9 cellular contexts compared by ENCODE assay signal in genomic region chr10:26621889-26622681, GRCh38.
DNase-seq lines count a peak whose midpoint lies in the region; TF ChIP-seq lines count a peak whose summit lies in the region.
"Had no signal": no experiment of that assay in that cellular context is flagged by ENCODE, and none has a peak within 500 bp of the region (broad histone marks: within the 10 kb centered on the region; RNA-seq: fewer than 3 reads in every experiment).

No MANE protein-coding gene starts in this region.

- no peak overlapping the region for H2BK12ac ChIP-seq in neuronal stem cell (ENCODE audit: low read length)

- TF ChIP-seq CTCF in GM13977 (IDR thresholded peaks at IDR 0.05; ENCODE audit: extremely low read depth, insufficient read depth, missing control alignments) (no peak), HL-60 (IDR thresholded peaks at IDR 0.05; ENCODE audit: insufficient read depth, low read length) (no peak), fibroblast of mammary gland (conservative IDR thresholded peaks at IDR 0.05; ENCODE audit: control insufficient read depth, insufficient read depth, low read depth, low read length) (no peak)

- peaks cover 9% of the 10 kb centered on the region for H3K4me1 Mint-ChIP-seq in activated CD4-positive, alpha-beta memory T cell treated with anti-CD3 and anti-CD28 coated beads, Interleukin-2, amount 10 ng/mL, durations not matched to agents 7 days and 5 days

- H3K4me3 ChIP-seq in HL-60 (replicated peaks; ENCODE audit: insufficient read depth, low read length) (peak overlapping the region; percentile 32), fibroblast of mammary gland (ENCODE audit: control insufficient read depth, low read depth, low read length) (peak overlapping the region; percentile 12), neuronal stem cell (ENCODE audit: low read length in 2 of 2) (peak overlapping the region in 1 of 2 donors; percentile 70)

- no peak overlapping the region for H2BK15ac ChIP-seq in neuronal stem cell (ENCODE audit: low read length)

- H3K9me3 ChIP-seq in neuronal stem cell (replicated peaks in 1 of 2; ENCODE audit: control insufficient read depth in 2 of 2, insufficient read depth in 1 of 2, low read depth in 1 of 2, low read length in 2 of 2) = no peaks in the 10 kb centered on the region

- no peak overlapping the region for H3K27ac Mint-ChIP-seq in activated CD4-positive, alpha-beta memory T cell treated with anti-CD3 and anti-CD28 coated beads, Interleukin-2, amount 10 ng/mL, durations not matched to agents 7 days and 5 days

- H3K27ac ChIP-seq in HL-60 (replicated peaks) (peak overlapping the region; percentile 79), neuronal stem cell (replicated peaks; ENCODE audit: low read length) (no peak overlapping the region)
- H3K27ac ChIP-seq: KMS-11 had no signal

- CTCF ChIA-PET in activated CD4-positive, alpha-beta memory T cell treated with anti-CD3 and anti-CD28 coated beads, Interleukin-2, amount 10 ng/mL, durations not matched to agents 7 days and 5 days (lab: Charles Lee) = no interaction called here

- peak overlapping the region; percentile 74 for H2AFZ ChIP-seq in neuronal stem cell (ENCODE audit: low read length)

- no peak overlapping the region for H3K4ac ChIP-seq in neuronal stem cell (ENCODE audit: low read length)

- no peaks in the 10 kb centered on the region for H3K36me3 ChIP-seq in neuronal stem cell (replicated peaks in 1 of 2; ENCODE audit: control insufficient read depth in 2 of 2, insufficient read depth in 2 of 2, low read length in 2 of 2)

- no peak overlapping the region for H3K23ac ChIP-seq in neuronal stem cell (ENCODE audit: low read depth, low read length, poor library complexity)

- peak overlapping the region; percentile 71 for H3K4me2 ChIP-seq in neuronal stem cell (ENCODE audit: insufficient read depth, low read length, poor library complexity, severe bottlenecking)
- H3K4me2 ChIP-seq: KMS-11 had no signal

- H2AK5ac ChIP-seq in neuronal stem cell (ENCODE audit: low read depth, low read length) = no peak overlapping the region

- no peak overlapping the region for H3K14ac ChIP-seq in neuronal stem cell (ENCODE audit: low read length)

- no peak overlapping the region for H2BK120ac ChIP-seq in neuronal stem cell (ENCODE audit: low read depth, low read length)

- peaks cover 0 to 2% of the 10 kb centered on the region in 2 donors for H3K4me1 ChIP-seq in neuronal stem cell (ENCODE audit: control insufficient read depth in 2 of 2, insufficient read depth in 1 of 2, low read depth in 1 of 2, low read length in 2 of 2)

- H3K27me3 ChIP-seq in HL-60 (ENCODE audit: insufficient read depth, poor library complexity, severe bottlenecking) (no peaks in the 10 kb centered on the region), neuronal stem cell (ENCODE audit: control insufficient read depth in 3 of 3, insufficient read depth in 3 of 3, low read depth in 1 of 3, low read length in 3 of 3) (peaks cover 0 to 35% (median 3%) of the 10 kb centered on the region in 3 experiments)

- WGBS in neuronal stem cell (ENCODE audit: extremely low coverage in 2 of 2, insufficient read length in 2 of 2, insufficient replicate concordance in 1 of 2), 2 donors = no CpG with 5 or more reads among the region's 47 CpGs

- in situ Hi-C loops in GM13977 (cut with MboI; ENCODE audit: low pct_unique_long_range_greater_than_20kb, low sequenced_read_pairs, unreplicated experiment) = no loop called here

- H3K18ac ChIP-seq in neuronal stem cell (ENCODE audit: low read length) = peak overlapping the region; percentile 66

- POLR2A ChIA-PET in activated CD4-positive, alpha-beta memory T cell treated with anti-CD3 and anti-CD28 coated beads, Interleukin-2, amount 10 ng/mL, durations not matched to agents 7 days and 5 days (lab: Charles Lee) = no interaction called here

- no peaks in the 10 kb centered on the region for H3K79me1 ChIP-seq in neuronal stem cell (ENCODE audit: low read depth, low read length)

- H3K36me3 Mint-ChIP-seq in activated CD4-positive, alpha-beta memory T cell treated with anti-CD3 and anti-CD28 coated beads, Interleukin-2, amount 10 ng/mL, durations not matched to agents 7 days and 5 days (ENCODE audit: low read depth) = no peaks in the 10 kb centered on the region

- peaks cover 52% of the 10 kb centered on the region for H3K27me3 Mint-ChIP-seq in activated CD4-positive, alpha-beta memory T cell treated with anti-CD3 and anti-CD28 coated beads, Interleukin-2, amount 10 ng/mL, durations not matched to agents 7 days and 5 days

- DNase-seq in GM13977 (ENCODE audit: low spot score) (peak; percentile 56), HL-60 (ENCODE audit: low read depth in 1 of 2, low spot score in 1 of 2) (peak; percentile 64 to 88), fibroblast of mammary gland (ENCODE audit: low read depth) (peak; percentile 8), neuronal stem cell (ENCODE audit: low spot score) (peak; percentile 6), GM19240 (ENCODE audit: insufficient read length, low spot score) (no peak), amniotic stem cell (lab: John Stamatoyannopoulos, UW) (no peak), NCI-H524 (lab: John Stamatoyannopoulos, UW) (no peak)
- DNase-seq in activated CD4-positive, alpha-beta memory T cell treated with anti-CD3 and anti-CD28 coated beads, Interleukin-2, amount 10 ng/mL, durations not matched to agents 7 days and 5 days = peak; percentile 17

- H3K4me3 Mint-ChIP-seq in activated CD4-positive, alpha-beta memory T cell treated with anti-CD3 and anti-CD28 coated beads, Interleukin-2, amount 10 ng/mL, durations not matched to agents 7 days and 5 days = no peak overlapping the region

- no peak overlapping the region for H4K8ac ChIP-seq in neuronal stem cell (ENCODE audit: low read depth, low read length)

- H2BK5ac ChIP-seq in neuronal stem cell (ENCODE audit: low read length) = no peak overlapping the region

- no peaks in the 10 kb centered on the region for H3K9me3 Mint-ChIP-seq in activated CD4-positive, alpha-beta memory T cell treated with anti-CD3 and anti-CD28 coated beads, Interleukin-2, amount 10 ng/mL, durations not matched to agents 7 days and 5 days

- no peak overlapping the region for H3K9ac ChIP-seq in neuronal stem cell (ENCODE audit: low read depth, low read length, poor library complexity)
- H3K9ac ChIP-seq: KMS-11 had no signal

- H4K91ac ChIP-seq in neuronal stem cell (ENCODE audit: low read depth, low read length, poor library complexity) = no peak overlapping the region

Comparison
In these comparisons a context has a peak if more than half of its experiments do, and no peak if none do; other contexts are left out.
1. DNase-seq: peak in GM13977 (single experiment), HL-60 (2 of 2), activated CD4-positive, alpha-beta memory T cell treated with anti-CD3 and anti-CD28 coated beads, Interleukin-2, amount 10 ng/mL, durations not matched to agents 7 days and 5 days (single experiment), fibroblast of mammary gland (single experiment) and neuronal stem cell (single experiment); none in GM19240 (single experiment), amniotic stem cell (single experiment) and NCI-H524 (0 of 2).